ENCODE assay signal across 1 cellular context in genomic region chr5:176676361-176676824, GRCh38.
TF ChIP-seq lines count a peak whose summit lies in the region.

No MANE protein-coding gene starts in this region.

TF ChIP-seq in HCT116, 20 proteins besides CTCF, POLR2A, EP300 and RAD21 (continued from another document):
- no peak for TF ChIP-seq REST (IDR thresholded peaks at IDR 0.05; ENCODE audit: low read depth)
- TF ChIP-seq SRF (IDR thresholded peaks at IDR 0.05; ENCODE audit: low read depth): no peak
- TF ChIP-seq CBX3 (IDR thresholded peaks at IDR 0.05; ENCODE audit: low read depth): no peak
- no peak for TF ChIP-seq TCF7L2 (IDR thresholded peaks at IDR 0.05; ENCODE audit: borderline replicate concordance, extremely low read depth, insufficient read depth, insufficient read length)
- TF ChIP-seq POLR2AphosphoS5 (IDR thresholded peaks at IDR 0.05; ENCODE audit: low read depth, low read length): no peak
- TF ChIP-seq YY1 (IDR thresholded peaks at IDR 0.05; ENCODE audit: extremely low read depth, insufficient replicate concordance, low read depth, low read length): no peak
- TF ChIP-seq ELF1 (IDR thresholded peaks at IDR 0.05; ENCODE audit: borderline replicate concordance, low read depth): no peak
- TF ChIP-seq JUND (IDR thresholded peaks at IDR 0.05): no peak
- no peak for TF ChIP-seq ATF3 (IDR thresholded peaks at IDR 0.05)
- no peak for TF ChIP-seq SIN3A (IDR thresholded peaks at IDR 0.05; ENCODE audit: low read depth)
